Comparison of ENCODE assay signal across 1 cellular context in the genomic region with DNA sequence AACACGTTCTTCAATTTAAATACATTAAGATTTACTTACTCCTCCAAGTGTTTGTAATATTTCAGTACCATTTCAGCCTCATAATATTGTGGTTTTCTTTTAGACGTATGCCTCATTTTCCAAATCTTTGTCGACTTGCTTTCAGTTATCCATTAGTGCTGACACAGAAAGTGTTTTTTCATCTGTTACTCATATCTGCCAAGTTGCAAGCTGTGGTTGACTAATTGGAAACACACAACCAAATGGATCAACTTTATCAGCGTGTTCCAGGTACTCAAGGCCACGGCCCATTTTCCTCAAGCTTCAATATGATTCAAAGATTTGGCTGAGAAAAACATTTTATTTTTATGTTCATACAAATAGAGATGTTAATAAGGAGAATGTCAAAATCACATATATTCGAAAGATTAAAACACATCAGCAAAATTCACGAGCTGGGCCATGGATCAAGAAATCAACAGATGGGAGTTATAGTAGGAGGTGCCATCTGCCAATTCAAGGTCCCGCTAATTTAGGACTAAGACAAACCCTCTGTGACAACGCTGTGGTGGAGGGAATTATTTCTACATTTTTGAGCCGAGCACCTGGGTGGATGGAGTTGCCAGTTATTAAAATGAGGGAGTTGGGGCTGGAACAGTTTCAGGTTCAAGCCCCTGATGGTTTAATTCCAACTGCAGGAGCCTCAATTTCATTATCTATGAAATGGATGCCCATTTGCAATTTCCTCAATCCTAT.
TF ChIP-seq lines count a peak whose summit lies in the region.

No MANE protein-coding gene starts in this region.

TF ChIP-seq in GM23338, 12 proteins besides CTCF, POLR2A, EP300 and RAD21 (continued from another document):
- TF ChIP-seq, protein P1, sequence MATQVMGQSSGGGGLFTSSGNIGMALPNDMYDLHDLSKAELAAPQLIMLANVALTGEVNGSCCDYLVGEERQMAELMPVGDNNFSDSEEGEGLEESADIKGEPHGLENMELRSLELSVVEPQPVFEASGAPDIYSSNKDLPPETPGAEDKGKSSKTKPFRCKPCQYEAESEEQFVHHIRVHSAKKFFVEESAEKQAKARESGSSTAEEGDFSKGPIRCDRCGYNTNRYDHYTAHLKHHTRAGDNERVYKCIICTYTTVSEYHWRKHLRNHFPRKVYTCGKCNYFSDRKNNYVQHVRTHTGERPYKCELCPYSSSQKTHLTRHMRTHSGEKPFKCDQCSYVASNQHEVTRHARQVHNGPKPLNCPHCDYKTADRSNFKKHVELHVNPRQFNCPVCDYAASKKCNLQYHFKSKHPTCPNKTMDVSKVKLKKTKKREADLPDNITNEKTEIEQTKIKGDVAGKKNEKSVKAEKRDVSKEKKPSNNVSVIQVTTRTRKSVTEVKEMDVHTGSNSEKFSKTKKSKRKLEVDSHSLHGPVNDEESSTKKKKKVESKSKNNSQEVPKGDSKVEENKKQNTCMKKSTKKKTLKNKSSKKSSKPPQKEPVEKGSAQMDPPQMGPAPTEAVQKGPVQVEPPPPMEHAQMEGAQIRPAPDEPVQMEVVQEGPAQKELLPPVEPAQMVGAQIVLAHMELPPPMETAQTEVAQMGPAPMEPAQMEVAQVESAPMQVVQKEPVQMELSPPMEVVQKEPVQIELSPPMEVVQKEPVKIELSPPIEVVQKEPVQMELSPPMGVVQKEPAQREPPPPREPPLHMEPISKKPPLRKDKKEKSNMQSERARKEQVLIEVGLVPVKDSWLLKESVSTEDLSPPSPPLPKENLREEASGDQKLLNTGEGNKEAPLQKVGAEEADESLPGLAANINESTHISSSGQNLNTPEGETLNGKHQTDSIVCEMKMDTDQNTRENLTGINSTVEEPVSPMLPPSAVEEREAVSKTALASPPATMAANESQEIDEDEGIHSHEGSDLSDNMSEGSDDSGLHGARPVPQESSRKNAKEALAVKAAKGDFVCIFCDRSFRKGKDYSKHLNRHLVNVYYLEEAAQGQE (IDR thresholded peaks at IDR 0.05; ENCODE audit: unreplicated experiment): no peak
- TF ChIP-seq ZNF114 (CRISPR knock-in tag; IDR thresholded peaks at IDR 0.05): no peak
